15 cellular contexts compared by ENCODE assay signal in genomic region chr21:39040494-39041110, GRCh38.
DNase-seq lines count a peak whose midpoint lies in the region; ATAC-seq and TF ChIP-seq lines count a peak whose summit lies in the region.
"Had no signal": no experiment of that assay in that cellular context is flagged by ENCODE, and none has a peak within 500 bp of the region (broad histone marks: within the 10 kb centered on the region; RNA-seq: fewer than 3 reads in every experiment).

No MANE protein-coding gene starts in this region.

- H3K36me3 ChIP-seq in heart left ventricle, result no peaks in the 10 kb centered on the region
- H3K36me3 ChIP-seq: WERI-Rb-1 had no signal

- peaks cover 0 to 28% (median 20%) of the 10 kb centered on the region in 12 donors for H3K4me1 ChIP-seq in heart left ventricle

- ATAC-seq in heart left ventricle, result peak in 3 of 4 donors; percentile 70 to 88 (median 79)
- no peak for ATAC-seq in activated T-cell treated with anti-CD3 and anti-CD28 coated beads, Interleukin-2, amount 50 U/mL, for 72 hours (replicated peaks in 1 of 2)
- no peak for ATAC-seq in natural killer cell treated with Interleukin-12 subunit alpha and Interleukin-12 subunit beta and Interleukin-15 and Interleukin-18, amount 100 ng/mL, for 72 hours
- no peak for ATAC-seq in GM21717 (IDR thresholded peaks at IDR 0.05; ENCODE audit: unreplicated experiment)

- H3K9me3 ChIP-seq in heart left ventricle, result no peaks in the 10 kb centered on the region

- 40 to 46% (median 45%) methylated on average over 5 of the region's 5 CpGs for WGBS in heart left ventricle, 4 donors

- no peaks in the 10 kb centered on the region for H3K36me3 Mint-ChIP-seq in CD14-positive monocyte
- H3K36me3 Mint-ChIP-seq in T-helper 2 cell treated with Interferon-gamma antibody and Interleukin-4, amounts not matched to agents 5 μg/mL and 100 μg/mL, for 36 hours (ENCODE audit: low read depth), result peaks cover 1% of the 10 kb centered on the region
- no peaks in the 10 kb centered on the region for H3K36me3 Mint-ChIP-seq in nephron (ENCODE audit: low read depth)
- no peaks in the 10 kb centered on the region for H3K36me3 Mint-ChIP-seq in activated T-cell treated with anti-CD3 and anti-CD28 coated beads, Interleukin-2, amount 50 U/mL, for 72 hours (ENCODE audit: insufficient read depth in 2 of 2)
- no peaks in the 10 kb centered on the region for H3K36me3 Mint-ChIP-seq in natural killer cell treated with Interleukin-12 subunit alpha and Interleukin-12 subunit beta and Interleukin-15 and Interleukin-18, amount 100 ng/mL, for 72 hours

- H3K4me1 Mint-ChIP-seq in CD14-positive monocyte, result peaks cover 12% of the 10 kb centered on the region
- H3K4me1 Mint-ChIP-seq in T-helper 2 cell treated with Interferon-gamma antibody and Interleukin-4, amounts not matched to agents 5 μg/mL and 100 μg/mL, for 36 hours (ENCODE audit: low read depth), result peaks cover 28% of the 10 kb centered on the region
- peaks cover 28% of the 10 kb centered on the region for H3K4me1 Mint-ChIP-seq in nephron
- peaks cover 13% of the 10 kb centered on the region for H3K4me1 Mint-ChIP-seq in activated T-cell treated with anti-CD3 and anti-CD28 coated beads, Interleukin-2, amount 50 U/mL, for 72 hours (ENCODE audit: low read depth)
- H3K4me1 Mint-ChIP-seq in natural killer cell treated with Interleukin-12 subunit alpha and Interleukin-12 subunit beta and Interleukin-15 and Interleukin-18, amount 100 ng/mL, for 72 hours (ENCODE audit: low read depth in 2 of 2), result peaks cover 0 to 3% of the 10 kb centered on the region in 2 donors

- H3K4me3 ChIP-seq in heart left ventricle, result no peak overlapping the region

- intact Hi-C loops in CD14-positive monocyte (cut with micrococcal nuclease), result no loop called here
- intact Hi-C loops in heart left ventricle (cut with DNase I), result loop anchor here in 2 of 10 donors (5.0 kb wide), 1 partner anchor 33 kb away; no protein-coding TSS in a partner anchor

- DNase-seq in CD14-positive monocyte (ENCODE audit: low spot score) (no peak), heart left ventricle (no peak), inferior parietal cortex (ENCODE audit: extremely low spot score) (no peak)
- DNase-seq in T-helper 2 cell treated with Interferon-gamma antibody and Interleukin-4, amounts not matched to agents 5 μg/mL and 100 μg/mL, for 36 hours (ENCODE audit: low spot score), result no peak
- no peak for DNase-seq in activated T-cell treated with anti-CD3 and anti-CD28 coated beads, Interleukin-2, amount 50 U/mL, for 72 hours
- DNase-seq in natural killer cell treated with Interleukin-12 subunit alpha and Interleukin-12 subunit beta and Interleukin-15 and Interleukin-18, amount 100 ng/mL, for 72 hours (ENCODE audit: low spot score), result no peak
- DNase-seq: activated naive CD4-positive, alpha-beta T cell treated with anti-CD3 and anti-CD28 coated beads, Interleukin-2, amount 50 U/mL, for 16 hours; H9; NCI-H1436; NCI-H345; WERI-Rb-1 had no signal

- peak overlapping the region; percentile 45 to 87 (median 78) for H3K27ac ChIP-seq in heart left ventricle
- H3K27ac ChIP-seq: KMS-11, WERI-Rb-1 had no signal

- H3K27ac Mint-ChIP-seq in CD14-positive monocyte (peak overlapping the region in 4 of 7 donors; percentile 54 to 82 (median 68)), nephron (peak overlapping the region; percentile 7 to 61 (median 22))
- H3K27ac Mint-ChIP-seq in T-helper 2 cell treated with Interferon-gamma antibody and Interleukin-4, amounts not matched to agents 5 μg/mL and 100 μg/mL, for 36 hours, result peak overlapping the region; percentile 88
- H3K27ac Mint-ChIP-seq in activated T-cell treated with anti-CD3 and anti-CD28 coated beads, Interleukin-2, amount 50 U/mL, for 72 hours, result no peak overlapping the region
- no peak overlapping the region for H3K27ac Mint-ChIP-seq in natural killer cell treated with Interleukin-12 subunit alpha and Interleukin-12 subunit beta and Interleukin-15 and Interleukin-18, amount 100 ng/mL, for 72 hours
- H3K27ac Mint-ChIP-seq: stimulated activated naive CD8-positive, alpha-beta T cell treated with anti-CD3 and anti-CD28 coated beads, Interleukin-15, Interleukin-2, amounts not matched to agents 100 ng/mL and 50 ng/mL, for 24 hours had no signal

- no peak for TF ChIP-seq POLR2A in heart left ventricle (IDR thresholded peaks at IDR 0.05)

- H3K27me3 Mint-ChIP-seq in CD14-positive monocyte (ENCODE audit: low read depth in 3 of 3), result peaks cover 1 to 2% (median 2%) of the 10 kb centered on the region in 3 donors
- no peaks in the 10 kb centered on the region for H3K27me3 Mint-ChIP-seq in T-helper 2 cell treated with Interferon-gamma antibody and Interleukin-4, amounts not matched to agents 5 μg/mL and 100 μg/mL, for 36 hours (ENCODE audit: low read depth)
- H3K27me3 Mint-ChIP-seq in nephron (ENCODE audit: low read depth), result peaks cover 5% of the 10 kb centered on the region
- H3K27me3 Mint-ChIP-seq in activated T-cell treated with anti-CD3 and anti-CD28 coated beads, Interleukin-2, amount 50 U/mL, for 72 hours (ENCODE audit: low read depth), result peaks cover 5% of the 10 kb centered on the region
- peaks cover 5 to 15% of the 10 kb centered on the region in 2 donors for H3K27me3 Mint-ChIP-seq in natural killer cell treated with Interleukin-12 subunit alpha and Interleukin-12 subunit beta and Interleukin-15 and Interleukin-18, amount 100 ng/mL, for 72 hours

- peak overlapping the region in 1 of 2 donors; percentile 65 for H3K4me3 Mint-ChIP-seq in CD14-positive monocyte
- H3K4me3 Mint-ChIP-seq in T-helper 2 cell treated with Interferon-gamma antibody and Interleukin-4, amounts not matched to agents 5 μg/mL and 100 μg/mL, for 36 hours, result peak overlapping the region; percentile 47
- H3K4me3 Mint-ChIP-seq in nephron, result no peak overlapping the region
- H3K4me3 Mint-ChIP-seq in activated T-cell treated with anti-CD3 and anti-CD28 coated beads, Interleukin-2, amount 50 U/mL, for 72 hours, result no peak overlapping the region
- H3K4me3 Mint-ChIP-seq in natural killer cell treated with Interleukin-12 subunit alpha and Interleukin-12 subunit beta and Interleukin-15 and Interleukin-18, amount 100 ng/mL, for 72 hours, result no peak overlapping the region
- H3K4me3 Mint-ChIP-seq: H9; stimulated activated naive CD8-positive, alpha-beta T cell treated with anti-CD3 and anti-CD28 coated beads, Interleukin-15, Interleukin-2, amounts not matched to agents 100 ng/mL and 50 ng/mL, for 24 hours had no signal

- H3K9me3 Mint-ChIP-seq in CD14-positive monocyte (no peaks in the 10 kb centered on the region), nephron (no peaks in the 10 kb centered on the region)
- no peaks in the 10 kb centered on the region for H3K9me3 Mint-ChIP-seq in T-helper 2 cell treated with Interferon-gamma antibody and Interleukin-4, amounts not matched to agents 5 μg/mL and 100 μg/mL, for 36 hours
- no peaks in the 10 kb centered on the region for H3K9me3 Mint-ChIP-seq in activated T-cell treated with anti-CD3 and anti-CD28 coated beads, Interleukin-2, amount 50 U/mL, for 72 hours
- no peaks in the 10 kb centered on the region for H3K9me3 Mint-ChIP-seq in natural killer cell treated with Interleukin-12 subunit alpha and Interleukin-12 subunit beta and Interleukin-15 and Interleukin-18, amount 100 ng/mL, for 72 hours
- H3K9me3 Mint-ChIP-seq: H9; stimulated activated naive CD8-positive, alpha-beta T cell treated with anti-CD3 and anti-CD28 coated beads, Interleukin-15, Interleukin-2, amounts not matched to agents 100 ng/mL and 50 ng/mL, for 24 hours had no signal

- no peaks in the 10 kb centered on the region for H3K27me3 ChIP-seq in heart left ventricle

- no peak for TF ChIP-seq CTCF in CD14-positive monocyte (IDR thresholded peaks at IDR 0.05)
- TF ChIP-seq CTCF in heart left ventricle (IDR thresholded peaks at IDR 0.05), result no peak
- TF ChIP-seq CTCF in nephron (IDR thresholded peaks at IDR 0.05; ENCODE audit: unreplicated experiment in 3 of 3), result no peak

Comparison
In these comparisons a context has a peak if more than half of its experiments do, and no peak if none do; other contexts are left out.
1. H3K27ac Mint-ChIP-seq: peak in CD14-positive monocyte (4 of 7), T-helper 2 cell treated with Interferon-gamma antibody and Interleukin-4, amounts not matched to agents 5 μg/mL and 100 μg/mL, for 36 hours (single experiment) and nephron (3 of 3); none in activated T-cell treated with anti-CD3 and anti-CD28 coated beads, Interleukin-2, amount 50 U/mL, for 72 hours (single experiment) and natural killer cell treated with Interleukin-12 subunit alpha and Interleukin-12 subunit beta and Interleukin-15 and Interleukin-18, amount 100 ng/mL, for 72 hours (0 of 2).
2. ATAC-seq: peak in heart left ventricle (3 of 4); none in activated T-cell treated with anti-CD3 and anti-CD28 coated beads, Interleukin-2, amount 50 U/mL, for 72 hours (0 of 2), natural killer cell treated with Interleukin-12 subunit alpha and Interleukin-12 subunit beta and Interleukin-15 and Interleukin-18, amount 100 ng/mL, for 72 hours (0 of 2) and GM21717 (single experiment).